12 cellular contexts compared by ENCODE assay signal in the genomic region with DNA sequence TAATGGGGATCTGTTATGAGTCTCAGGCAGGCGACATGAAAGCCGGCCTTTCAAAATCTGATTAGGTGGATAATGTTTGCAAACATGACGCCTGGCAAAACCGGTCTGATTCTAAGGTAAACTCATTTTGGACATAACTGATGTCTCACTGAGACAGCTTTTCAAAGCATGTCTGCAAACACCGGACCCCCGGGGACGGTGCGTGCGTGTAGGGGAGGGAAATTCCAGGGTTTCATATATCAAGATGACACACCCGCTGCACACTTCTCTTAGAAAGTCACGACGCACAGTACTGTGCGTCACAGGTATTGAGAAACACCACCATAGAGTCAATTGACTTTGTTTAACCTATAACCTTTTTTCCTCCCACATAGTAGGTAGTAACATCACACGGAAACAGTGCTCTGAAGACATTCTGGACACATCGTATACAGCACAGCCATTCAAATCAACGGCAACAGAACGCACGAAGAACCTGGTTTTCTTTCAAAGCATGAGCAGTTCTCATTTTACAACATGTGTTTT. TPM values are rescaled to one million over a fixed set of nuclear protein-coding genes. Genes with fewer than 3 reads are reported as not detected.
DNase-seq lines count a peak whose midpoint lies in the region; ATAC-seq, FAIRE-seq and TF ChIP-seq lines count a peak whose summit lies in the region.
"Had no signal": no experiment of that assay in that cellular context is flagged by ENCODE, and none has a peak within 500 bp of the region (broad histone marks: within the 10 kb centered on the region; RNA-seq: fewer than 3 reads in every experiment).

No MANE protein-coding gene starts in this region.

- TF ChIP-seq EP300 in Ishikawa (IDR thresholded peaks at IDR 0.05; ENCODE audit: borderline replicate concordance), result no peak

- no peaks in the 10 kb centered on the region for H3K9me3 ChIP-seq in pancreas
- H3K9me3 ChIP-seq: gastrocnemius medialis had no signal

- no peaks in the 10 kb centered on the region for H3K27me3 ChIP-seq in pancreas
- H3K27me3 ChIP-seq: gastrocnemius medialis had no signal

- intact Hi-C loops in pancreas (cut with DNase I), result no loop called here

- TF ChIP-seq CTCF in pancreas (IDR thresholded peaks at IDR 0.05), result no peak

- ATAC-seq in GM18873 (IDR thresholded peaks at IDR 0.05; ENCODE audit: low FRiP score, unreplicated experiment), result peak; percentile 66
- ATAC-seq in pancreas, result peak; percentile 18 to 77 (median 70)
- no peak for ATAC-seq in GM19463 (IDR thresholded peaks at IDR 0.05; ENCODE audit: unreplicated experiment)
- ATAC-seq: gastrocnemius medialis had no signal

- peaks cover 6 to 11% (median 9%) of the 10 kb centered on the region in 3 donors for H3K4me1 ChIP-seq in pancreas

- H3K27ac ChIP-seq in pancreas, result peak overlapping the region in 2 of 4 donors; percentile 37 to 47
- H3K27ac ChIP-seq: gastrocnemius medialis had no signal

- DNase-seq in activated naive CD8-positive, alpha-beta T cell treated with anti-CD3 and anti-CD28 coated beads for 36 hours, result no peak
- DNase-seq in pancreas (peak in 2 of 6 donors; percentile 47 to 53), iPS-NIHi11 (ENCODE audit: low spot score) (no peak), NCI-H1105 treated with DMSO at 0.1 percent for 48 hours (lab: John Stamatoyannopoulos, UW) (no peak)
- DNase-seq: gastrocnemius medialis, midbrain, NCI-H2171 treated with DMSO at 0.1 percent for 48 hours had no signal

- no peak overlapping the region for H3K4me3 Mint-ChIP-seq in activated naive CD8-positive, alpha-beta T cell treated with anti-CD3 and anti-CD28 coated beads for 36 hours

- no peak for FAIRE-seq in pancreas (lab: Jason Lieb, UNC)
- FAIRE-seq: D721Med, H54 had no signal

- 42 to 58% methylated on average over 18 of the region's 18 CpGs for WGBS in pancreas, 2 donors

- H3K27me3 Mint-ChIP-seq in activated naive CD8-positive, alpha-beta T cell treated with anti-CD3 and anti-CD28 coated beads for 36 hours, result no peaks in the 10 kb centered on the region

- peaks cover 0 to 19% (median 0%) of the 10 kb centered on the region in 3 donors for H3K36me3 ChIP-seq in pancreas

- peak overlapping the region; percentile 25 for H3K27ac Mint-ChIP-seq in activated naive CD8-positive, alpha-beta T cell treated with anti-CD3 and anti-CD28 coated beads for 36 hours

- H3K36me3 Mint-ChIP-seq in activated naive CD8-positive, alpha-beta T cell treated with anti-CD3 and anti-CD28 coated beads for 36 hours, result peaks cover 9% of the 10 kb centered on the region

- peaks cover 8% of the 10 kb centered on the region for H3K4me1 Mint-ChIP-seq in activated naive CD8-positive, alpha-beta T cell treated with anti-CD3 and anti-CD28 coated beads for 36 hours

- TF ChIP-seq RAD21 in Ishikawa (IDR thresholded peaks at IDR 0.05; ENCODE audit: low read depth), result no peak

- H3K9me3 Mint-ChIP-seq in activated naive CD8-positive, alpha-beta T cell treated with anti-CD3 and anti-CD28 coated beads for 36 hours, result no peaks in the 10 kb centered on the region

- no peak overlapping the region for H3K4me3 ChIP-seq in pancreas
- H3K4me3 ChIP-seq: gastrocnemius medialis had no signal

TF ChIP-seq in Ishikawa, 13 proteins besides CTCF, POLR2A, EP300 and RAD21:
- TF ChIP-seq FOXM1 (IDR thresholded peaks at IDR 0.05; ENCODE audit: borderline replicate concordance, low read depth), result no peak
- TF ChIP-seq CEBPB (IDR thresholded peaks at IDR 0.05), result peak; percentile 64
- TF ChIP-seq CREB1 (IDR thresholded peaks at IDR 0.05; ENCODE audit: low read depth), result no peak
- peak; percentile 13; the same call in 1 of the 2 replicates for TF ChIP-seq TEAD4 (IDR thresholded peaks at IDR 0.05)

RNA-seq across cellular contexts. Expression of gene TESC, which starts 43.9 kb away (rescaled TPM):
- total RNA-seq in activated naive CD8-positive, alpha-beta T cell treated with anti-CD3 and anti-CD28 coated beads for 36 hours, result 10 to 100 TPM; 28.6 to 29.7 TPM
- total RNA-seq in pancreas, result 10 to 100 TPM; 50.3 to 83.2 (median 62.1) TPM
- polyA plus RNA-seq in pancreas, result 10 to 100 TPM; 59.0 to 64.7 TPM

RNA-seq across cellular contexts. Expression of gene FBXO21, which starts 47.2 kb away (rescaled TPM):
- total RNA-seq in activated naive CD8-positive, alpha-beta T cell treated with anti-CD3 and anti-CD28 coated beads for 36 hours, result 10 to 100 TPM; 24.3 to 25.8 TPM
- 10 to 100 TPM; 21.6 to 42.4 (median 27.8) TPM for total RNA-seq in pancreas
- 10 to 100 TPM in 1 of 2 donors, 1 to 10 TPM in 1; 9.0 to 17.0 TPM for polyA plus RNA-seq in pancreas
